ENCODE assay signal across 21 cellular contexts in genomic region chr3:128252083-128252482, GRCh38.
"Had no signal": no experiment of that assay in that cellular context is flagged by ENCODE, and none has a peak within 500 bp of the region (broad histone marks: within the 10 kb centered on the region; RNA-seq: fewer than 3 reads in every experiment).

No MANE protein-coding gene starts in this region.

- H3K27ac Mint-ChIP-seq: progenitor cell of endocrine pancreas; stimulated activated effector memory CD8-positive, alpha-beta T cell treated with anti-CD3 and anti-CD28 coated beads, Interleukin-12 subunit alpha, Interleukin-12 subunit beta, amount 100 ng/mL, for 72 hours had no signal

- H3K4me1 ChIP-seq: esophagus squamous epithelium, upper lobe of right lung, vagina had no signal

- H3K27ac ChIP-seq: coronary artery, esophagus squamous epithelium, pancreas, tibial artery, upper lobe of right lung, vagina had no signal

- H3K4me3 Mint-ChIP-seq: neural crest cell; stimulated activated effector memory CD8-positive, alpha-beta T cell treated with anti-CD3 and anti-CD28 coated beads, Interleukin-12 subunit alpha, Interleukin-12 subunit beta, amount 100 ng/mL, for 72 hours had no signal

- ATAC-seq: left lobe of liver; mucosa of descending colon; naive thymus-derived CD8-positive, alpha-beta T cell; pancreas; stimulated activated effector memory CD8-positive, alpha-beta T cell treated with anti-CD3 and anti-CD28 coated beads, Interleukin-12 subunit alpha, Interleukin-12 subunit beta, amount 100 ng/mL, for 72 hours; stimulated activated naive CD8-positive, alpha-beta T cell treated with anti-CD3 and anti-CD28 coated beads, Interleukin-15, Interleukin-2, amounts not matched to agents 100 U/mL and 50 U/mL, for 24 hours; upper lobe of right lung had no signal

- H3K27me3 Mint-ChIP-seq: naive thymus-derived CD8-positive, alpha-beta T cell; progenitor cell of endocrine pancreas had no signal

- FAIRE-seq: endometrium, pancreas had no signal

- H3K27me3 ChIP-seq: esophagus squamous epithelium, pancreas, tibial artery, upper lobe of right lung, vagina had no signal

- H3K4me3 ChIP-seq: coronary artery, esophagus squamous epithelium, mucosa of descending colon, pancreas, tibial artery, upper lobe of right lung, vagina had no signal

- H3K36me3 ChIP-seq: pancreas had no signal

- DNase-seq: effector CD8-positive, alpha-beta T cell; esophagus squamous epithelium; foreskin fibroblast; mammary epithelial cell; mucosa of descending colon; naive thymus-derived CD8-positive, alpha-beta T cell; nucleus accumbens; pancreas; right cardiac atrium; stimulated activated CD4-positive, alpha-beta T cell treated with anti-CD3 and anti-CD28 coated beads, Interleukin-4, amount 100 ng/mL, for 1 hour; stimulated activated CD8-positive, alpha-beta memory T cell treated with anti-CD3 and anti-CD28 coated beads, Interleukin-4, amount 100 ng/mL, for 48 hours; stimulated activated naive CD8-positive, alpha-beta T cell treated with anti-CD3 and anti-CD28 coated beads, Interleukin-15, Interleukin-2, amounts not matched to agents 100 U/mL and 50 U/mL, for 24 hours; tibial artery; upper lobe of right lung had no signal

- H3K9me3 Mint-ChIP-seq: stimulated activated effector memory CD8-positive, alpha-beta T cell treated with anti-CD3 and anti-CD28 coated beads, Interleukin-12 subunit alpha, Interleukin-12 subunit beta, amount 100 ng/mL, for 72 hours had no signal

- H3K9me3 ChIP-seq: esophagus squamous epithelium, mucosa of descending colon, pancreas, tibial artery, upper lobe of right lung, vagina had no signal
